In the genomic region with DNA sequence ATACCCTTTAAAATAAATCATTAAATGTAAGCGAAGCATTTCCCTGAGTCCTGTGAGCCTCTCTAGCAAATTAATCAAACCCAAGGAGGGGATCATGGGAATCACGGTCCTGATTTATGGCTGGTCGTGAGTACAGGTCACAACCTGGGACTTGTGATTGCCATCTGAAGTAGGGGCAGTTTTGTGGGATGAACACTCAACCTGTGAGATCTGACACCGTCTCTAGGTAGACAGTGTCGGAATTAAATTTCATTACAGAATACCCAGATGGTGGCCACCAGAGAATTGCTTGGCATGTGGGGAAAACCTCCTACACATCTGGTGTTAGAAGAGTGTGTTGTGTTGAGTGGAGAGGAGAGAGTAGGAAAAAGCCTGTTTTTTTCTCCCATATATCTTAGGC, we compare ENCODE assay signal across 25 cellular contexts. TPM values are rescaled to one million over a fixed set of nuclear protein-coding genes. Genes with fewer than 3 reads are reported as not detected.
"Had no signal": no experiment of that assay in that cellular context is flagged by ENCODE, and none has a peak within 500 bp of the region (broad histone marks: within the 10 kb centered on the region; RNA-seq: fewer than 3 reads in every experiment).

No MANE protein-coding gene starts in this region.

- H3K36me3 Mint-ChIP-seq: natural killer cell had no signal

- ATAC-seq: left colon; natural killer cell; pancreas; stimulated activated memory B cell treated with anti-CD40 and anti-IgM and Interleukin-4, amounts not matched to agents 10 μg/mL and 1 μg/mL and 100 μg/mL, for 72 hours; stimulated activated naive CD8-positive, alpha-beta T cell treated with anti-CD3 and anti-CD28 coated beads, Interleukin-15, Interleukin-2, amounts not matched to agents 100 U/mL and 50 U/mL, for 24 hours had no signal

- H3K4me1 ChIP-seq: pancreas, tibial nerve, vagina had no signal

- H3K27ac Mint-ChIP-seq: memory B cell; natural killer cell; stimulated activated memory B cell treated with anti-CD40 and anti-IgM and Interleukin-4, amounts not matched to agents 10 μg/mL and 1 μg/mL and 100 μg/mL, for 72 hours had no signal

- H3K4me3 ChIP-seq: dorsolateral prefrontal cortex, lung, pancreas, skin epidermis, spleen, thoracic aorta, tibial nerve, upper lobe of left lung, vagina had no signal

- DNase-seq: effector CD4-positive, alpha-beta T cell; hypothalamus; kidney glomerular epithelial cell; left colon; natural killer cell; retina; spleen; stimulated activated CD4-positive, alpha-beta T cell treated with anti-CD3 and anti-CD28 coated beads, Interleukin-4, amount 100 ng/mL, for 4 hours; stimulated activated naive CD8-positive, alpha-beta T cell treated with anti-CD3 and anti-CD28 coated beads, Interleukin-15, Interleukin-2, amounts not matched to agents 100 U/mL and 50 U/mL, for 24 hours; upper lobe of left lung had no signal

- H3K4me3 Mint-ChIP-seq: memory B cell; natural killer cell; neural crest cell; stimulated activated memory B cell treated with anti-CD40 and anti-IgM and Interleukin-4, amounts not matched to agents 10 μg/mL and 1 μg/mL and 100 μg/mL, for 72 hours had no signal

- FAIRE-seq: colon, frontal cortex, islet of Langerhans, pancreas had no signal

- H3K9me3 Mint-ChIP-seq: memory B cell; natural killer cell; neural crest cell; stimulated activated memory B cell treated with anti-CD40 and anti-IgM and Interleukin-4, amounts not matched to agents 10 μg/mL and 1 μg/mL and 100 μg/mL, for 72 hours had no signal

- H3K27ac ChIP-seq: neutrophil, pancreas, skin epidermis, spleen, thoracic aorta, tibial nerve, upper lobe of left lung, vagina had no signal

- H3K27me3 Mint-ChIP-seq: memory B cell; stimulated activated memory B cell treated with anti-CD40 and anti-IgM and Interleukin-4, amounts not matched to agents 10 μg/mL and 1 μg/mL and 100 μg/mL, for 72 hours had no signal

- H3K36me3 ChIP-seq: neutrophil, pancreas, spleen, thoracic aorta, tibial nerve, upper lobe of left lung, vagina had no signal

- H3K9me3 ChIP-seq: neutrophil, pancreas, spleen, thoracic aorta, tibial nerve, upper lobe of left lung, vagina had no signal

- H3K4me1 Mint-ChIP-seq: natural killer cell, neural crest cell had no signal

RNA-seq across cellular contexts. Expression of gene CAPN14, which starts 12.6 kb away (rescaled TPM):
- total RNA-seq: tibial nerve had no signal
- polyA plus RNA-seq: liver had no signal
